ENCODE assay signal across 11 cellular contexts in the genomic region with DNA sequence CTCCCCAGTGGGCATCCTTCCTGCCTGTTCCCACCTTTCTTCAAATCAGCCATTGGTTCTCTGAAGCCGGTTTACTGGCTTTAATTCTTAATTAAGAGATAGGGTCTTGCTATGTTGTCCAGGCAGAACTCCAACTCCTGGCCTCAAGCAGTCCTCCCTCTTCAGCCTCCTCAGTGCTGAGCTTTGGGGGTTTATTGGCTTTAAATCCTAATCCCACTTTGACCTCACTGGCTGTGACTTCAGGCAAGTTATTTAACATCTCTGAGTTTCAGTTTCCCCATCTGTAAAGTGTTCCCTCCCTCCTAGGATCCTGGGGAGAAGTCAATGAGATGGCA. TPM values are rescaled to one million over a fixed set of nuclear protein-coding genes. Genes with fewer than 3 reads are reported as not detected.
DNase-seq lines count a peak whose midpoint lies in the region; ATAC-seq and TF ChIP-seq lines count a peak whose summit lies in the region.
"Had no signal": no experiment of that assay in that cellular context is flagged by ENCODE, and none has a peak within 500 bp of the region (broad histone marks: within the 10 kb centered on the region; RNA-seq: fewer than 3 reads in every experiment).

No MANE protein-coding gene starts in this region.

- peaks cover 18% of the 10 kb centered on the region for H3F3A ChIP-seq in neural progenitor cell (ENCODE audit: low read depth)
- peaks cover 9% of the 10 kb centered on the region; the same call in 1 of the 2 replicates for H3F3A ChIP-seq in GM23338 (replicated peaks; ENCODE audit: low read depth)

- no peak overlapping the region for H3K4me3 ChIP-seq in CD8-positive, alpha-beta memory T cell (ENCODE audit: low read length)
- H3K4me3 ChIP-seq in neural progenitor cell: no peak overlapping the region
- H3K4me3 ChIP-seq in GM23338: no peak overlapping the region

- TF ChIP-seq CTCF in 22Rv1 (IDR thresholded peaks at IDR 0.05) (no peak), brain (conservative IDR thresholded peaks at IDR 0.05) (no peak), neural progenitor cell (IDR thresholded peaks at IDR 0.05) (no peak), GM23338 (conservative IDR thresholded peaks at IDR 0.05; ENCODE audit: low read depth in 2 of 2) (no peak)
- TF ChIP-seq CTCF in activated CD8-positive, alpha-beta T cell treated with anti-CD3 and anti-CD28 coated beads for 36 hours (IDR thresholded peaks at IDR 0.05): no peak

- ATAC-seq in activated CD8-positive, alpha-beta T cell treated with anti-CD3 and anti-CD28 coated beads for 36 hours: no peak
- ATAC-seq in GM23338 (no peak), GM18517 (IDR thresholded peaks at IDR 0.05; ENCODE audit: unreplicated experiment) (no peak)
- ATAC-seq in activated CD8-positive, alpha-beta memory T cell treated with anti-CD3 and anti-CD28 coated beads, Interleukin-2, amount 10 ng/mL, durations not matched to agents 7 days and 5 days: no peak

- intact Hi-C loops in activated CD8-positive, alpha-beta T cell treated with anti-CD3 and anti-CD28 coated beads for 36 hours (cut with micrococcal nuclease): no loop called here

- H2AFZ ChIP-seq in neural progenitor cell (replicated peaks) (no peak overlapping the region), GM23338 (no peak overlapping the region)

- POLR2A ChIA-PET in CD8-positive, alpha-beta memory T cell (lab: Charles Lee): no interaction called here
- POLR2A ChIA-PET in activated CD8-positive, alpha-beta T cell treated with anti-CD3 and anti-CD28 coated beads for 36 hours (lab: Charles Lee): interaction anchor here (0.8 kb wide), 1 partner anchor 35 kb away, joined by 3 read pairs; no protein-coding TSS in a partner anchor

- H3K36me3 Mint-ChIP-seq in CD8-positive, alpha-beta memory T cell: peaks cover 0 to 6% (median 0%) of the 10 kb centered on the region in 3 donors
- H3K36me3 Mint-ChIP-seq in brain (no peaks in the 10 kb centered on the region), neural progenitor cell (no peaks in the 10 kb centered on the region), GM23338 (ENCODE audit: low read depth) (peaks cover 4% of the 10 kb centered on the region; the same call in 1 of the 3 replicates)
- H3K36me3 Mint-ChIP-seq in activated CD8-positive, alpha-beta T cell treated with anti-CD3 and anti-CD28 coated beads for 36 hours (ENCODE audit: low read depth): peaks cover 13% of the 10 kb centered on the region
- no peaks in the 10 kb centered on the region for H3K36me3 Mint-ChIP-seq in activated CD8-positive, alpha-beta memory T cell treated with anti-CD3 and anti-CD28 coated beads, Interleukin-2, amount 10 ng/mL, durations not matched to agents 7 days and 5 days

- CTCF ChIA-PET in CD8-positive, alpha-beta memory T cell (lab: Charles Lee): interaction anchor here (0.9 to 3.0 kb wide), 2 partner anchors 8 to 20 kb away, joined by 3 to 22 read pairs; no protein-coding TSS in a partner anchor
- CTCF ChIA-PET in activated CD8-positive, alpha-beta T cell treated with anti-CD3 and anti-CD28 coated beads for 36 hours (lab: Charles Lee): interaction anchor here (1.4 to 4.7 kb wide), 2 partner anchors 8 to 28 kb away, joined by 4 to 31 read pairs; no protein-coding TSS in a partner anchor
- CTCF ChIA-PET in activated CD8-positive, alpha-beta memory T cell treated with anti-CD3 and anti-CD28 coated beads, Interleukin-2, amount 10 ng/mL, durations not matched to agents 7 days and 5 days (lab: Charles Lee): interaction anchor here (1.0 to 3.5 kb wide), 3 partner anchors 8 to 832 kb away, joined by 3 to 22 read pairs (median 3); no protein-coding TSS in a partner anchor

- peak overlapping the region in 4 of 7 donors; percentile 63 to 97 (median 94) for H3K4me3 Mint-ChIP-seq in CD8-positive, alpha-beta memory T cell
- peak overlapping the region; percentile 62 to 97 (median 92) for H3K4me3 Mint-ChIP-seq in brain
- H3K4me3 Mint-ChIP-seq in neural progenitor cell: peak overlapping the region; percentile 96
- no peak overlapping the region for H3K4me3 Mint-ChIP-seq in activated CD8-positive, alpha-beta T cell treated with anti-CD3 and anti-CD28 coated beads for 36 hours
- H3K4me3 Mint-ChIP-seq in GM23338: no peak overlapping the region; the same call in 2 of the 3 replicates
- H3K4me3 Mint-ChIP-seq in activated CD8-positive, alpha-beta memory T cell treated with anti-CD3 and anti-CD28 coated beads, Interleukin-2, amount 10 ng/mL, durations not matched to agents 7 days and 5 days: no peak overlapping the region

- no peak overlapping the region for H3K9ac ChIP-seq in neural progenitor cell

- no peaks in the 10 kb centered on the region for H3K9me3 Mint-ChIP-seq in CD8-positive, alpha-beta memory T cell
- H3K9me3 Mint-ChIP-seq in brain (no peaks in the 10 kb centered on the region), neural progenitor cell (no peaks in the 10 kb centered on the region), GM23338 (peaks cover 4% of the 10 kb centered on the region; the same call in 2 of the 3 replicates)
- H3K9me3 Mint-ChIP-seq in activated CD8-positive, alpha-beta T cell treated with anti-CD3 and anti-CD28 coated beads for 36 hours: no peaks in the 10 kb centered on the region
- no peaks in the 10 kb centered on the region for H3K9me3 Mint-ChIP-seq in activated CD8-positive, alpha-beta memory T cell treated with anti-CD3 and anti-CD28 coated beads, Interleukin-2, amount 10 ng/mL, durations not matched to agents 7 days and 5 days (ENCODE audit: low read depth)
- H3K9me3 Mint-ChIP-seq: activated T-cell treated with anti-CD3 and anti-CD28 coated beads, Interleukin-2, amount 50 U/mL, for 72 hours had no signal

- peak overlapping the region in 4 of 8 donors; percentile 51 to 91 (median 76) for H3K27ac Mint-ChIP-seq in CD8-positive, alpha-beta memory T cell
- H3K27ac Mint-ChIP-seq in brain (peak overlapping the region in 4 of 5 experiments; percentile 95 to 99 (median 99)), neural progenitor cell (peak overlapping the region; percentile 69), GM23338 (no peak overlapping the region)
- H3K27ac Mint-ChIP-seq in activated CD8-positive, alpha-beta T cell treated with anti-CD3 and anti-CD28 coated beads for 36 hours: no peak overlapping the region
- H3K27ac Mint-ChIP-seq in activated CD8-positive, alpha-beta memory T cell treated with anti-CD3 and anti-CD28 coated beads, Interleukin-2, amount 10 ng/mL, durations not matched to agents 7 days and 5 days: no peak overlapping the region

- H3K9me2 ChIP-seq in GM23338 (ENCODE audit: insufficient read depth): no peaks in the 10 kb centered on the region

- no peaks in the 10 kb centered on the region for H3K9me3 ChIP-seq in CD8-positive, alpha-beta memory T cell (ENCODE audit: low read length)
- H3K9me3 ChIP-seq in neural progenitor cell (ENCODE audit: low read depth): no peaks in the 10 kb centered on the region

- DNase-seq in CD8-positive, alpha-beta memory T cell: no peak
- DNase-seq in neural progenitor cell (ENCODE audit: low spot score) (no peak), GM23338 (ENCODE audit: low spot score) (no peak)
- DNase-seq in activated CD8-positive, alpha-beta T cell treated with anti-CD3 and anti-CD28 coated beads for 36 hours: no peak
- DNase-seq in activated CD8-positive, alpha-beta memory T cell treated with anti-CD3 and anti-CD28 coated beads, Interleukin-2, amount 10 ng/mL, durations not matched to agents 7 days and 5 days: no peak
- DNase-seq: NCI-H2107, trophoblast cell had no signal

- peaks cover 22% of the 10 kb centered on the region for H3K79me2 ChIP-seq in neural progenitor cell (ENCODE audit: low read depth)
- H3K79me2 ChIP-seq in GM23338 (replicated peaks; ENCODE audit: insufficient read depth): peaks cover 22% of the 10 kb centered on the region

- no peak overlapping the region for H3K4me2 ChIP-seq in neural progenitor cell
- no peak overlapping the region for H3K4me2 ChIP-seq in GM23338

- H3K36me3 ChIP-seq in CD8-positive, alpha-beta memory T cell (ENCODE audit: insufficient read depth, low read length): no peaks in the 10 kb centered on the region
- H3K36me3 ChIP-seq in neural progenitor cell (no peaks in the 10 kb centered on the region), GM23338 (ENCODE audit: insufficient read depth) (no peaks in the 10 kb centered on the region)

- H3K4me1 ChIP-seq in CD8-positive, alpha-beta memory T cell (ENCODE audit: insufficient read depth, low read length): peaks cover 34% of the 10 kb centered on the region
- H3K4me1 ChIP-seq in neural progenitor cell: peaks cover 28% of the 10 kb centered on the region
- H3K4me1 ChIP-seq in GM23338 (ENCODE audit: insufficient read depth): peaks cover 8% of the 10 kb centered on the region

- peaks cover 31% of the 10 kb centered on the region for H4K20me1 ChIP-seq in neural progenitor cell (ENCODE audit: low read depth)
- H4K20me1 ChIP-seq in GM23338 (replicated peaks; ENCODE audit: insufficient read depth): peaks cover 10% of the 10 kb centered on the region

- H3K27me3 ChIP-seq in CD8-positive, alpha-beta memory T cell (ENCODE audit: insufficient read depth, low read length, poor library complexity, severe bottlenecking): no peaks in the 10 kb centered on the region
- H3K27me3 ChIP-seq in neural progenitor cell (peaks cover 26% of the 10 kb centered on the region), GM23338 (ENCODE audit: insufficient read depth) (peaks cover 22% of the 10 kb centered on the region)

- peaks cover 13 to 42% (median 31%) of the 10 kb centered on the region in 3 donors for H3K4me1 Mint-ChIP-seq in CD8-positive, alpha-beta memory T cell
- H3K4me1 Mint-ChIP-seq in brain (peaks cover 71% of the 10 kb centered on the region), neural progenitor cell (peaks cover 51% of the 10 kb centered on the region), GM23338 (peaks cover 24% of the 10 kb centered on the region)
- H3K4me1 Mint-ChIP-seq in activated CD8-positive, alpha-beta T cell treated with anti-CD3 and anti-CD28 coated beads for 36 hours (ENCODE audit: low read depth): peaks cover 34% of the 10 kb centered on the region
- peaks cover 29% of the 10 kb centered on the region for H3K4me1 Mint-ChIP-seq in activated CD8-positive, alpha-beta memory T cell treated with anti-CD3 and anti-CD28 coated beads, Interleukin-2, amount 10 ng/mL, durations not matched to agents 7 days and 5 days

- H3K27ac ChIP-seq in 22Rv1: peak overlapping the region; percentile 96
- no peak overlapping the region for H3K27ac ChIP-seq in CD8-positive, alpha-beta memory T cell (ENCODE audit: low read depth, low read length)
- no peak overlapping the region for H3K27ac ChIP-seq in neural progenitor cell
- no peak overlapping the region for H3K27ac ChIP-seq in GM23338 (ENCODE audit: low read depth)

- H3K27me3 Mint-ChIP-seq in CD8-positive, alpha-beta memory T cell: peaks cover 4 to 6% of the 10 kb centered on the region in 2 donors
- H3K27me3 Mint-ChIP-seq in brain (peaks cover 8% of the 10 kb centered on the region), neural progenitor cell (ENCODE audit: insufficient read depth, low read depth) (peaks cover 11% of the 10 kb centered on the region), GM23338 (ENCODE audit: insufficient read depth, low read depth, poor library complexity) (peaks cover 34% of the 10 kb centered on the region)
- peaks cover 12% of the 10 kb centered on the region for H3K27me3 Mint-ChIP-seq in activated CD8-positive, alpha-beta T cell treated with anti-CD3 and anti-CD28 coated beads for 36 hours
- H3K27me3 Mint-ChIP-seq in activated CD8-positive, alpha-beta memory T cell treated with anti-CD3 and anti-CD28 coated beads, Interleukin-2, amount 10 ng/mL, durations not matched to agents 7 days and 5 days: peaks cover 19% of the 10 kb centered on the region

RNA-seq across cellular contexts. Expression of a gene that starts 2.1 kb away (rescaled TPM):
- 10 to 100 TPM; 28.4 to 29.5 TPM for total RNA-seq in CD8-positive, alpha-beta memory T cell
- polyA plus RNA-seq in CD8-positive, alpha-beta memory T cell: 8.2 TPM
- polyA plus RNA-seq in brain (ENCODE audit: insufficient read depth, low read depth, low replicate concordance): 17.1 TPM
- total RNA-seq in neural progenitor cell (ENCODE audit: low replicate concordance): 1.2 and 5.6 TPM in 2 replicates
- 1 to 10 TPM; 9.9 TPM for total RNA-seq in activated CD8-positive, alpha-beta T cell treated with anti-CD3 and anti-CD28 coated beads for 36 hours
- 22.0 and 28.2 TPM in 2 replicates for total RNA-seq in GM23338 (2014; rRNA removed; shearing (Covaris generic))
- polyA plus RNA-seq in GM23338 (2016; fragmentation: Nextera tagmentation; extraction: Ambion mirVana): 13.2 and 13.4 TPM in 2 replicates
- 1 to 10 TPM; 7.3 to 9.6 TPM for total RNA-seq in activated CD8-positive, alpha-beta memory T cell treated with anti-CD3 and anti-CD28 coated beads, Interleukin-2, amount 10 ng/mL, durations not matched to agents 7 days and 5 days

RNA-seq across cellular contexts. Expression of a gene that starts 4.3 kb away (rescaled TPM):
- 1 to 10 TPM; 1.5 to 2.7 TPM for total RNA-seq in CD8-positive, alpha-beta memory T cell
- 1.1 TPM for polyA plus RNA-seq in CD8-positive, alpha-beta memory T cell
- 2,462 TPM for polyA plus RNA-seq in brain (ENCODE audit: insufficient read depth, low read depth, low replicate concordance)
- total RNA-seq in neural progenitor cell (ENCODE audit: low replicate concordance): 54.2 and 173 TPM in 2 replicates
- total RNA-seq in activated CD8-positive, alpha-beta T cell treated with anti-CD3 and anti-CD28 coated beads for 36 hours: 1 to 10 TPM; 5.8 to 9.1 TPM
- total RNA-seq in GM23338 (2014; rRNA removed; shearing (Covaris generic)): 504 and 604 TPM in 2 replicates
- 846 and 852 TPM in 2 replicates for polyA plus RNA-seq in GM23338 (2016; fragmentation: Nextera tagmentation; extraction: Ambion mirVana)
- 1 to 10 TPM; 1.2 to 6.1 TPM for total RNA-seq in activated CD8-positive, alpha-beta memory T cell treated with anti-CD3 and anti-CD28 coated beads, Interleukin-2, amount 10 ng/mL, durations not matched to agents 7 days and 5 days

RNA-seq across cellular contexts. Expression of a gene that starts 35.6 kb away (rescaled TPM):
- 10 to 100 TPM; 35.9 to 38.1 TPM for total RNA-seq in CD8-positive, alpha-beta memory T cell
- 40.7 TPM for polyA plus RNA-seq in CD8-positive, alpha-beta memory T cell
- 19.6 TPM for polyA plus RNA-seq in brain (ENCODE audit: insufficient read depth, low read depth, low replicate concordance)
- 19.4 and 59.9 TPM in 2 replicates for total RNA-seq in neural progenitor cell (ENCODE audit: low replicate concordance)
- 10 to 100 TPM; 28.8 to 29.6 TPM for total RNA-seq in activated CD8-positive, alpha-beta T cell treated with anti-CD3 and anti-CD28 coated beads for 36 hours
- total RNA-seq in GM23338 (2014; rRNA removed; shearing (Covaris generic)): 25.4 and 29.2 TPM in 2 replicates
- polyA plus RNA-seq in GM23338 (2016; fragmentation: Nextera tagmentation; extraction: Ambion mirVana): 16.4 and 21.1 TPM in 2 replicates
- total RNA-seq in activated CD8-positive, alpha-beta memory T cell treated with anti-CD3 and anti-CD28 coated beads, Interleukin-2, amount 10 ng/mL, durations not matched to agents 7 days and 5 days: 10 to 100 TPM; 29.9 to 32.3 TPM

RNA-seq across cellular contexts. Expression of a gene that starts 35.9 kb away (rescaled TPM):
- 10 to 100 TPM; 42.9 to 43.5 TPM for total RNA-seq in CD8-positive, alpha-beta memory T cell
- polyA plus RNA-seq in CD8-positive, alpha-beta memory T cell: 64.4 TPM
- polyA plus RNA-seq in brain (ENCODE audit: insufficient read depth, low read depth, low replicate concordance): 83.6 TPM
- total RNA-seq in neural progenitor cell (ENCODE audit: low replicate concordance): 38.6 and 72.3 TPM in 2 replicates
- 10 to 100 TPM; 40.3 to 45.6 TPM for total RNA-seq in activated CD8-positive, alpha-beta T cell treated with anti-CD3 and anti-CD28 coated beads for 36 hours
- total RNA-seq in GM23338 (2014; rRNA removed; shearing (Covaris generic)): 61.3 and 82.6 TPM in 2 replicates
- polyA plus RNA-seq in GM23338 (2016; fragmentation: Nextera tagmentation; extraction: Ambion mirVana): 129 and 130 TPM in 2 replicates
- total RNA-seq in activated CD8-positive, alpha-beta memory T cell treated with anti-CD3 and anti-CD28 coated beads, Interleukin-2, amount 10 ng/mL, durations not matched to agents 7 days and 5 days: 10 to 100 TPM; 29.1 to 33.5 TPM

Comparison
In these comparisons a context has a peak if more than half of its experiments do, and no peak if none do; other contexts are left out.
1. H3K27ac Mint-ChIP-seq: peak in brain (4 of 5) and neural progenitor cell (single experiment); none in activated CD8-positive, alpha-beta T cell treated with anti-CD3 and anti-CD28 coated beads for 36 hours (single experiment), GM23338 (single experiment) and activated CD8-positive, alpha-beta memory T cell treated with anti-CD3 and anti-CD28 coated beads, Interleukin-2, amount 10 ng/mL, durations not matched to agents 7 days and 5 days (single experiment).
2. H3K4me3 Mint-ChIP-seq: peak in CD8-positive, alpha-beta memory T cell (4 of 7), brain (5 of 5) and neural progenitor cell (single experiment); none in activated CD8-positive, alpha-beta T cell treated with anti-CD3 and anti-CD28 coated beads for 36 hours (single experiment), GM23338 (single experiment) and activated CD8-positive, alpha-beta memory T cell treated with anti-CD3 and anti-CD28 coated beads, Interleukin-2, amount 10 ng/mL, durations not matched to agents 7 days and 5 days (single experiment).